ENCODE assay signal across 10 cellular contexts in genomic region chr1:226126824-226127591, GRCh38. TPM values are rescaled to one million over a fixed set of nuclear protein-coding genes. Genes with fewer than 3 reads are reported as not detected.
DNase-seq lines count a peak whose midpoint lies in the region; ATAC-seq and TF ChIP-seq lines count a peak whose summit lies in the region.
"Had no signal": no experiment of that assay in that cellular context is flagged by ENCODE, and none has a peak within 500 bp of the region (broad histone marks: within the 10 kb centered on the region; RNA-seq: fewer than 3 reads in every experiment).

No MANE protein-coding gene starts in this region.

- no peaks in the 10 kb centered on the region for H3K36me3 ChIP-seq in HUES48 (ENCODE audit: control insufficient read depth, insufficient read depth, low read length)
- no peaks in the 10 kb centered on the region for H3K36me3 ChIP-seq in spleen

- H3K9me3 ChIP-seq in HUES48 (ENCODE audit: control insufficient read depth, insufficient read depth, low read length) (no peaks in the 10 kb centered on the region), spleen (peaks cover 0 to 3% (median 0%) of the 10 kb centered on the region in 8 donors)

- no peak for TF ChIP-seq POLR2A in spleen (IDR thresholded peaks at IDR 0.05)

- DNase-seq in activated CD4-positive, alpha-beta T cell treated with anti-CD3 and anti-CD28 coated beads, Interleukin-2, amount 10 ng/mL, durations not matched to agents 24 days and 14 days = no peak
- DNase-seq in activated CD4-positive, alpha-beta T cell treated with anti-CD3 and anti-CD28 coated beads, Interleukin-2, amount 50 U/mL, for 4 hours = no peak
- DNase-seq in coronary artery (ENCODE audit: low spot score) (peak; percentile 62), spleen (peak; percentile 82), SHP77 treated with DMSO at 0.1 percent for 48 hours (lab: John Stamatoyannopoulos, UW) (no peak)
- DNase-seq in activated CD8-positive, alpha-beta memory T cell treated with anti-CD3 and anti-CD28 coated beads for 24 hours = no peak

- peak overlapping the region; percentile 33 for H3K27ac ChIP-seq in HUES48 (ENCODE audit: low read depth, low read length)
- no peak overlapping the region for H3K27ac ChIP-seq in coronary artery
- peak overlapping the region in 5 of 8 donors; percentile 72 to 88 (median 78) for H3K27ac ChIP-seq in spleen
- H3K27ac ChIP-seq: HL-60 had no signal

- no peaks in the 10 kb centered on the region for H3K27me3 ChIP-seq in HUES48 (ENCODE audit: control insufficient read depth, insufficient read depth, low read length)
- peaks cover 0 to 12% (median 0%) of the 10 kb centered on the region in 7 donors for H3K27me3 ChIP-seq in spleen (replicated peaks in 1 of 7)
- H3K27me3 ChIP-seq: dorsolateral prefrontal cortex had no signal

- ATAC-seq in HG02870 (IDR thresholded peaks at IDR 0.05; ENCODE audit: unreplicated experiment) = no peak

- peaks cover 29% of the 10 kb centered on the region for H3K4me1 Mint-ChIP-seq in activated CD4-positive, alpha-beta T cell treated with anti-CD3 and anti-CD28 coated beads, Interleukin-2, amount 10 ng/mL, durations not matched to agents 24 days and 14 days

- 63 to 81% (median 76%) methylated on average over 31 of the region's 31 CpGs for WGBS in spleen, 5 donors

- no peak overlapping the region for H3K9ac ChIP-seq in HUES48 (ENCODE audit: low read depth, low read length)

- intact Hi-C loops in activated CD4-positive, alpha-beta T cell treated with anti-CD3 and anti-CD28 coated beads, Interleukin-2, amount 10 ng/mL, durations not matched to agents 24 days and 14 days (cut with micrococcal nuclease) = loop anchor here (10.0 kb wide), 1 partner anchor 478 kb away; no protein-coding TSS in a partner anchor
- intact Hi-C loops in spleen (cut with DNase I; ENCODE audit: low total_unique reads) = no loop called here

- H3K9me3 Mint-ChIP-seq in activated CD4-positive, alpha-beta T cell treated with anti-CD3 and anti-CD28 coated beads, Interleukin-2, amount 10 ng/mL, durations not matched to agents 24 days and 14 days = no peaks in the 10 kb centered on the region

- H3K4me1 ChIP-seq in HUES48 (ENCODE audit: control insufficient read depth, insufficient read depth, low read length) (peaks cover 17% of the 10 kb centered on the region), spleen (peaks cover 3 to 69% (median 38%) of the 10 kb centered on the region in 6 donors)

- TF ChIP-seq CTCF in coronary artery (IDR thresholded peaks at IDR 0.05) (no peak), spleen (IDR thresholded peaks at IDR 0.05 in 8 of 11, conservative IDR thresholded peaks at IDR 0.05 in 3 of 11) (no peak)

- H3K4me3 ChIP-seq in HUES48 (ENCODE audit: low read depth, low read length) (no peak overlapping the region), coronary artery (no peak overlapping the region), spleen (peak overlapping the region in 1 of 8 donors; percentile 8)

- H3K4me3 Mint-ChIP-seq in activated CD4-positive, alpha-beta T cell treated with anti-CD3 and anti-CD28 coated beads, Interleukin-2, amount 10 ng/mL, durations not matched to agents 24 days and 14 days = peak overlapping the region; percentile 14

- H3K27me3 Mint-ChIP-seq in activated CD4-positive, alpha-beta T cell treated with anti-CD3 and anti-CD28 coated beads, Interleukin-2, amount 10 ng/mL, durations not matched to agents 24 days and 14 days = peaks cover 3% of the 10 kb centered on the region

- H3K27ac Mint-ChIP-seq in activated CD4-positive, alpha-beta T cell treated with anti-CD3 and anti-CD28 coated beads, Interleukin-2, amount 10 ng/mL, durations not matched to agents 24 days and 14 days = peak overlapping the region; percentile 82

- H3K36me3 Mint-ChIP-seq in activated CD4-positive, alpha-beta T cell treated with anti-CD3 and anti-CD28 coated beads, Interleukin-2, amount 10 ng/mL, durations not matched to agents 24 days and 14 days (ENCODE audit: low read depth) = no peaks in the 10 kb centered on the region

RNA-seq across cellular contexts. Expression of gene ACBD3, which starts 59.5 kb away (rescaled TPM):
- total RNA-seq in activated CD4-positive, alpha-beta T cell treated with anti-CD3 and anti-CD28 coated beads, Interleukin-2, amount 10 ng/mL, durations not matched to agents 24 days and 14 days = 21.8 and 23.9 TPM in 2 replicates
- total RNA-seq in spleen = 10 to 100 TPM; 26.0 to 43.0 (median 31.2) TPM
- polyA plus RNA-seq in spleen = 10 to 100 TPM in 2 of 3 donors, 1 to 10 TPM in 1; 6.1 to 14.7 (median 10.1) TPM

Comparison
In these comparisons a context has a peak if more than half of its experiments do, and no peak if none do; other contexts are left out.
1. DNase-seq: peak in coronary artery (single experiment) and spleen (single experiment); none in activated CD4-positive, alpha-beta T cell treated with anti-CD3 and anti-CD28 coated beads, Interleukin-2, amount 10 ng/mL, durations not matched to agents 24 days and 14 days (single experiment), activated CD4-positive, alpha-beta T cell treated with anti-CD3 and anti-CD28 coated beads, Interleukin-2, amount 50 U/mL, for 4 hours (0 of 2), SHP77 treated with DMSO at 0.1 percent for 48 hours (single experiment) and activated CD8-positive, alpha-beta memory T cell treated with anti-CD3 and anti-CD28 coated beads for 24 hours (single experiment).
2. H3K27ac ChIP-seq: peak in HUES48 (single experiment) and spleen (5 of 8); none in coronary artery (0 of 2).